In the genomic region with DNA sequence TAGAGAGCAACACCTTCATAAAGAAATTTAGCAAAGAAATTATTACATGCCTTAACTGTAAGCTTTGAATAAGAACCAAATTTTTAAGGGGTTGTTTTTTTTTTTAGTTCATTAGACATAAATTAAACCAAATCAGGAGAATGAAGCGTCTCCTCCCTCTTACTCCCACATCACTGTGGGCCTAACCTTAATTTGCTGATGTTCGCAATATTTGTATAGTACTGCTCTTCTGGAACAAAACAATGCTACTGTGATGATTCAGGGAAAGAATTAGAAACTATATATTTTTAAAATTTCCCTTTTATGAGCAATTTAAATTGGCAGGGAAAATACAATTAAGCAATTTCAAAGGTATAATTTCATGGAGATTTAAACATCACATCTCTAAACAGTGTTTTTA, we compare ENCODE assay signal across 29 cellular contexts.
"Had no signal": no experiment of that assay in that cellular context is flagged by ENCODE, and none has a peak within 500 bp of the region (broad histone marks: within the 10 kb centered on the region; RNA-seq: fewer than 3 reads in every experiment).

No MANE protein-coding gene starts in this region.

- DNase-seq: naive thymus-derived CD8-positive, alpha-beta T cell; occipital lobe; ovary; posterior cingulate gyrus; psoas muscle; right cardiac atrium; sigmoid colon; small intestine; stimulated activated CD4-positive, alpha-beta T cell treated with anti-CD3 and anti-CD28 coated beads, Interleukin-15, amount 100 ng/mL, for 24 hours; stimulated activated CD4-positive, alpha-beta T cell treated with anti-CD3 and anti-CD28 coated beads, Interleukin-2, amount 100 ng/mL, for 24 hours; stimulated activated CD4-positive, alpha-beta T cell treated with anti-CD3 and anti-CD28 coated beads, Interleukin-2, amount 100 ng/mL, for 48 hours; stimulated activated CD4-positive, alpha-beta T cell treated with anti-CD3 and anti-CD28 coated beads, Interleukin-4, amount 100 ng/mL, for 24 hours; stimulated activated naive B cell treated with anti-CD40 and anti-IgM and Interleukin-4, amounts not matched to agents 10 μg/mL and 1 μg/mL and 100 μg/mL, for 72 hours; stimulated activated naive CD4-positive, alpha-beta T cell treated with Interleukin-2 at 50 U/mL for 16 hours; stomach; thyroid gland; trophoblast cell; upper lobe of left lung had no signal

- H3K9me3 Mint-ChIP-seq: stimulated activated effector memory CD8-positive, alpha-beta T cell treated with anti-CD3 and anti-CD28 coated beads, Interleukin-12 subunit alpha, Interleukin-12 subunit beta, amount 100 ng/mL, for 72 hours had no signal

- H3K4me1 Mint-ChIP-seq: naive thymus-derived CD8-positive, alpha-beta T cell; stimulated activated effector memory CD8-positive, alpha-beta T cell treated with anti-CD3 and anti-CD28 coated beads, Interleukin-12 subunit alpha, Interleukin-12 subunit beta, amount 100 ng/mL, for 72 hours; stimulated activated naive B cell treated with anti-CD40 and anti-IgM and Interleukin-4, amounts not matched to agents 10 μg/mL and 1 μg/mL and 100 μg/mL, for 72 hours had no signal

- FAIRE-seq: small intestine, urothelium cell line had no signal

- H3K9me3 ChIP-seq: ovary, psoas muscle, right lobe of liver, sigmoid colon, stomach, thoracic aorta, thyroid gland, tibial nerve, upper lobe of left lung, vagina had no signal

- H3K4me1 ChIP-seq: parathyroid adenoma, psoas muscle, sigmoid colon, stomach, thyroid gland, tibial nerve, upper lobe of left lung, vagina had no signal

- H3K36me3 ChIP-seq: neural progenitor cell, ovary, right lobe of liver, sigmoid colon, stomach, thoracic aorta, thyroid gland, tibial nerve, upper lobe of left lung, vagina had no signal

- H3K27ac ChIP-seq: neural progenitor cell, ovary, parathyroid adenoma, psoas muscle, sigmoid colon, stomach, thoracic aorta, thyroid gland, tibial nerve, upper lobe of left lung, vagina had no signal

- ATAC-seq: naive thymus-derived CD8-positive, alpha-beta T cell; natural killer cell treated with Interleukin-12 subunit alpha and Interleukin-12 subunit beta and Interleukin-15 and Interleukin-18, amount 100 ng/mL, for 72 hours; psoas muscle; right cardiac atrium; stimulated activated effector memory CD8-positive, alpha-beta T cell treated with anti-CD3 and anti-CD28 coated beads, Interleukin-12 subunit alpha, Interleukin-12 subunit beta, amount 100 ng/mL, for 72 hours; stimulated activated naive B cell treated with anti-CD40 and anti-IgM and Interleukin-4, amounts not matched to agents 10 μg/mL and 1 μg/mL and 100 μg/mL, for 72 hours had no signal

- H3K4me2 ChIP-seq: neural progenitor cell had no signal

- H3K36me3 Mint-ChIP-seq: naive thymus-derived CD8-positive, alpha-beta T cell; natural killer cell treated with Interleukin-12 subunit alpha and Interleukin-12 subunit beta and Interleukin-15 and Interleukin-18, amount 100 ng/mL, for 72 hours; neural progenitor cell; stimulated activated effector memory CD8-positive, alpha-beta T cell treated with anti-CD3 and anti-CD28 coated beads, Interleukin-12 subunit alpha, Interleukin-12 subunit beta, amount 100 ng/mL, for 72 hours; stimulated activated naive B cell treated with anti-CD40 and anti-IgM and Interleukin-4, amounts not matched to agents 10 μg/mL and 1 μg/mL and 100 μg/mL, for 72 hours had no signal

- H3K27me3 Mint-ChIP-seq: natural killer cell treated with Interleukin-12 subunit alpha and Interleukin-12 subunit beta and Interleukin-15 and Interleukin-18, amount 100 ng/mL, for 72 hours; progenitor cell of endocrine pancreas; stimulated activated naive CD8-positive, alpha-beta T cell treated with anti-CD3 and anti-CD28 coated beads, Interleukin-15, Interleukin-2, amounts not matched to agents 100 ng/mL and 50 ng/mL, for 24 hours had no signal

- H3K4me3 ChIP-seq: neural progenitor cell, ovary, psoas muscle, right lobe of liver, sigmoid colon, stomach, thoracic aorta, thyroid gland, tibial nerve, upper lobe of left lung, vagina had no signal

- H3K27me3 ChIP-seq: neural progenitor cell, ovary, right lobe of liver, sigmoid colon, stomach, thyroid gland, tibial nerve, upper lobe of left lung, vagina had no signal

- H3K4me3 Mint-ChIP-seq: naive thymus-derived CD8-positive, alpha-beta T cell; natural killer cell treated with Interleukin-12 subunit alpha and Interleukin-12 subunit beta and Interleukin-15 and Interleukin-18, amount 100 ng/mL, for 72 hours; neural progenitor cell; stimulated activated effector memory CD8-positive, alpha-beta T cell treated with anti-CD3 and anti-CD28 coated beads, Interleukin-12 subunit alpha, Interleukin-12 subunit beta, amount 100 ng/mL, for 72 hours; stimulated activated naive B cell treated with anti-CD40 and anti-IgM and Interleukin-4, amounts not matched to agents 10 μg/mL and 1 μg/mL and 100 μg/mL, for 72 hours; stimulated activated naive CD8-positive, alpha-beta T cell treated with anti-CD3 and anti-CD28 coated beads, Interleukin-15, Interleukin-2, amounts not matched to agents 100 ng/mL and 50 ng/mL, for 24 hours had no signal

- H3K27ac Mint-ChIP-seq: naive thymus-derived CD8-positive, alpha-beta T cell; natural killer cell treated with Interleukin-12 subunit alpha and Interleukin-12 subunit beta and Interleukin-15 and Interleukin-18, amount 100 ng/mL, for 72 hours; neural progenitor cell; progenitor cell of endocrine pancreas; stimulated activated effector memory CD8-positive, alpha-beta T cell treated with anti-CD3 and anti-CD28 coated beads, Interleukin-12 subunit alpha, Interleukin-12 subunit beta, amount 100 ng/mL, for 72 hours; stimulated activated naive B cell treated with anti-CD40 and anti-IgM and Interleukin-4, amounts not matched to agents 10 μg/mL and 1 μg/mL and 100 μg/mL, for 72 hours; stimulated activated naive CD8-positive, alpha-beta T cell treated with anti-CD3 and anti-CD28 coated beads, Interleukin-15, Interleukin-2, amounts not matched to agents 100 ng/mL and 50 ng/mL, for 24 hours had no signal
